ENCODE assay signal across 14 cellular contexts in the genomic region with DNA sequence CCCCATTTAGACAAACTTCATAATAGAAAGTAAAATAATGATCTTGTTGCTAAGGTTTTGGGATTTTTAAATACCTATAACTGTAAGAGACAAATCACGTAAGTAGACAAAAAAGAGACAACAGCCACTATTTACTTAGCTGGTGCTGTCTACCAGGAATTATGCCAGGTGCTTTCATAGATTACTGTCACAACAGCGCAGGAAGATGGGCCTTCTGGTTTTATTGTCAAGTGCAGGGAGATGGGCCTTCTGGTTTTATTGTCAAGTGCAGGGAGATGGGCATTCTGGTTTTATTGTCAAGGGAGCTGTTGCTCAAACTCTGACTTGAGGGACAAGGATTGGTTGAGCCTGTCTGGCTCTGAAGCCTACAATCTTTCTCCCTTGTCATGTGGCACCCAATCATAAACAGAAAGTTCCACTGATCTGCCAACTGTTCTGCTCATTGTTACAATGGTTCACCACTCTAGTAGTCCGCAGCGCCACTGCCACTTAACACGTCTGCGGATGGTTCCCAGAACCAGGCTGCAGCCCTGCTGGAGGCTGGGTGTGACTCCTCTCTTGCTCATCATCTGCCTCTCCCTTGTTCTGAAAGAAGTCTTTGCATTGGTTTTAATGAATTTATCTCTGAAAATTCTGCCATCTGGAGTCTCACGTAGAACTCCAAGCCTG.
DNase-seq lines count a peak whose midpoint lies in the region; ATAC-seq and TF ChIP-seq lines count a peak whose summit lies in the region.
"Had no signal": no experiment of that assay in that cellular context is flagged by ENCODE, and none has a peak within 500 bp of the region (broad histone marks: within the 10 kb centered on the region; RNA-seq: fewer than 3 reads in every experiment).

No MANE protein-coding gene starts in this region.

- no peak for ATAC-seq in T-helper 17 cell
- ATAC-seq in HG02759 (IDR thresholded peaks at IDR 0.05; ENCODE audit: unreplicated experiment): no peak
- ATAC-seq: mucosa of descending colon had no signal

- POLR2A ChIA-PET in CD4-positive, alpha-beta memory T cell (lab: Charles Lee; ENCODE audit: partially characterized antibody): no interaction called here

- H3K27me3 Mint-ChIP-seq in T-helper 17 cell (no peaks in the 10 kb centered on the region), progenitor cell of endocrine pancreas (no peaks in the 10 kb centered on the region)
- H3K27me3 Mint-ChIP-seq in CD4-positive, alpha-beta memory T cell: no peaks in the 10 kb centered on the region
- H3K27me3 Mint-ChIP-seq: activated naive CD8-positive, alpha-beta T cell treated with anti-CD3 and anti-CD28 coated beads, Interleukin-2, amount 10 ng/mL, durations not matched to agents 7 days and 5 days had no signal

- H3K4me3 ChIP-seq in right atrium auricular region: no peak overlapping the region
- H3K4me3 ChIP-seq in CD4-positive, alpha-beta memory T cell (ENCODE audit: low read length in 2 of 2): no peak overlapping the region
- H3K4me3 ChIP-seq: BLaER1 treated with 17β-estradiol and CSF1 and Interleukin-3, amounts not matched to agents 10 nM and 100 nM; mucosa of descending colon had no signal

- peak; percentile 12 for DNase-seq in stimulated activated CD4-positive, alpha-beta T cell treated with anti-CD3 and anti-CD28 coated beads, Interleukin-1b, Interleukin-23, amount 100 ng/mL, for 48 hours
- DNase-seq in stimulated activated CD4-positive, alpha-beta T cell treated with anti-CD3 and anti-CD28 coated beads, Interleukin-2, amount 100 ng/mL, for 24 hours: no peak
- DNase-seq in T-helper 17 cell (no peak), right atrium auricular region (ENCODE audit: low spot score) (no peak), progenitor cell of endocrine pancreas (ENCODE audit: low spot score, unreplicated experiment) (no peak), KG1 (lab: John Stamatoyannopoulos, UW) (no peak)
- DNase-seq in CD4-positive, alpha-beta memory T cell: no peak
- DNase-seq: activated CD4-positive, CD25-positive, alpha-beta regulatory T cell; activated naive CD8-positive, alpha-beta T cell treated with anti-CD3 and anti-CD28 coated beads, Interleukin-2, amount 10 ng/mL, durations not matched to agents 7 days and 5 days; mucosa of descending colon; NCI-H446 treated with DMSO at 0.1 percent for 48 hours; stimulated activated CD4-positive, alpha-beta T cell treated with anti-CD3 and anti-CD28 coated beads, Interleukin-4, amount 100 ng/mL, for 24 hours had no signal

- H3K9me3 Mint-ChIP-seq in progenitor cell of endocrine pancreas (ENCODE audit: low read depth): no peaks in the 10 kb centered on the region
- H3K9me3 Mint-ChIP-seq in CD4-positive, alpha-beta memory T cell: no peaks in the 10 kb centered on the region
- H3K9me3 Mint-ChIP-seq: activated naive CD8-positive, alpha-beta T cell treated with anti-CD3 and anti-CD28 coated beads, Interleukin-2, amount 10 ng/mL, durations not matched to agents 7 days and 5 days had no signal

- peak overlapping the region; percentile 17 to 18 for H3K27ac ChIP-seq in right atrium auricular region
- H3K27ac ChIP-seq in CD4-positive, alpha-beta memory T cell (ENCODE audit: low read depth, low read length): no peak overlapping the region
- H3K27ac ChIP-seq: BLaER1 treated with 17β-estradiol and CSF1 and Interleukin-3, amounts not matched to agents 10 nM and 100 nM had no signal

- TF ChIP-seq CTCF in right atrium auricular region (IDR thresholded peaks at IDR 0.05) (no peak), progenitor cell of endocrine pancreas (IDR thresholded peaks at IDR 0.05; ENCODE audit: unreplicated experiment) (no peak)

- CTCF ChIA-PET in CD4-positive, alpha-beta memory T cell (lab: Charles Lee; ENCODE audit: partially characterized antibody): interaction anchor here (0.9 to 5.9 kb wide), 5 partner anchors 12 to 116 kb away, joined by 3 to 60 read pairs (median 3); no protein-coding TSS in a partner anchor

- H3K27me3 ChIP-seq in right atrium auricular region: no peaks in the 10 kb centered on the region
- no peaks in the 10 kb centered on the region for H3K27me3 ChIP-seq in CD4-positive, alpha-beta memory T cell (ENCODE audit: insufficient read depth, low read length)

- H3K4me1 Mint-ChIP-seq in T-helper 17 cell: peaks cover 27% of the 10 kb centered on the region
- H3K4me1 Mint-ChIP-seq in progenitor cell of endocrine pancreas (ENCODE audit: low read depth): peaks cover 15% of the 10 kb centered on the region
- peaks cover 29 to 39% (median 32%) of the 10 kb centered on the region in 4 donors for H3K4me1 Mint-ChIP-seq in CD4-positive, alpha-beta memory T cell

- no peaks in the 10 kb centered on the region for H3K36me3 ChIP-seq in right atrium auricular region
- H3K36me3 ChIP-seq in CD4-positive, alpha-beta memory T cell (ENCODE audit: insufficient read depth, low read length): no peaks in the 10 kb centered on the region
- H3K36me3 ChIP-seq: BLaER1 treated with 17β-estradiol and CSF1 and Interleukin-3, amounts not matched to agents 10 nM and 100 nM had no signal

- H3K36me3 Mint-ChIP-seq in T-helper 17 cell (ENCODE audit: low read depth): peaks cover 1% of the 10 kb centered on the region
- H3K36me3 Mint-ChIP-seq in progenitor cell of endocrine pancreas (ENCODE audit: insufficient read depth): peaks cover 3% of the 10 kb centered on the region
- H3K36me3 Mint-ChIP-seq in CD4-positive, alpha-beta memory T cell: peaks cover 6 to 16% of the 10 kb centered on the region in 2 donors

- H3K27ac Mint-ChIP-seq in T-helper 17 cell (peak overlapping the region; percentile 29), progenitor cell of endocrine pancreas (no peak overlapping the region)
- H3K27ac Mint-ChIP-seq in CD4-positive, alpha-beta memory T cell: peak overlapping the region in 3 of 7 donors; percentile 1 to 66 (median 20)
- H3K27ac Mint-ChIP-seq: activated naive CD8-positive, alpha-beta T cell treated with anti-CD3 and anti-CD28 coated beads, Interleukin-2, amount 10 ng/mL, durations not matched to agents 7 days and 5 days had no signal

- H3K4me3 Mint-ChIP-seq in T-helper 17 cell (no peak overlapping the region), progenitor cell of endocrine pancreas (ENCODE audit: low read depth) (no peak overlapping the region)
- no peak overlapping the region for H3K4me3 Mint-ChIP-seq in CD4-positive, alpha-beta memory T cell
- H3K4me3 Mint-ChIP-seq: activated naive CD8-positive, alpha-beta T cell treated with anti-CD3 and anti-CD28 coated beads, Interleukin-2, amount 10 ng/mL, durations not matched to agents 7 days and 5 days had no signal

- H3K9me3 ChIP-seq in T-helper 17 cell (ENCODE audit: control insufficient read depth, low read length, poor library complexity, severe bottlenecking) (no peaks in the 10 kb centered on the region), right atrium auricular region (no peaks in the 10 kb centered on the region)
- no peaks in the 10 kb centered on the region for H3K9me3 ChIP-seq in CD4-positive, alpha-beta memory T cell (ENCODE audit: control insufficient read depth in 1 of 2, low read length in 2 of 2)
- H3K9me3 ChIP-seq: BLaER1 treated with 17β-estradiol and CSF1 and Interleukin-3, amounts not matched to agents 10 nM and 100 nM; mucosa of descending colon had no signal

- H3K4me1 ChIP-seq in right atrium auricular region: peaks cover 0 to 89% of the 10 kb centered on the region in 2 donors
- peaks cover 15% of the 10 kb centered on the region for H3K4me1 ChIP-seq in CD4-positive, alpha-beta memory T cell (ENCODE audit: insufficient read depth, low read length)

- intact Hi-C loops in CD4-positive, alpha-beta memory T cell (cut with micrococcal nuclease): loop anchor here (10.0 kb wide), 1 partner anchor 187 kb away; no protein-coding TSS in a partner anchor
